In genomic region chr7:85829817-85830432, GRCh38 we compare ENCODE assay signal across 11 cellular contexts.
DNase-seq lines count a peak whose midpoint lies in the region; ATAC-seq, FAIRE-seq and TF ChIP-seq lines count a peak whose summit lies in the region.
"Had no signal": no experiment of that assay in that cellular context is flagged by ENCODE, and none has a peak within 500 bp of the region (broad histone marks: within the 10 kb centered on the region; RNA-seq: fewer than 3 reads in every experiment).

No MANE protein-coding gene starts in this region.

- no peak overlapping the region for H3K4me2 ChIP-seq in A549

- in situ Hi-C loops in Panc1 (cut with HindIII; ENCODE audit: low pct_unique_long_range_greater_than_20kb, low sequenced_read_pairs): no loop called here

- H3K4me3 ChIP-seq in A549 (no peak overlapping the region), Panc1 (ENCODE audit: low read depth in 2 of 2, low read length in 2 of 2) (no peak overlapping the region)

- no peaks in the 10 kb centered on the region for H3K27me3 Mint-ChIP-seq in Calu3 (ENCODE audit: unreplicated experiment)
- H3K27me3 Mint-ChIP-seq: activated naive CD8-positive, alpha-beta T cell treated with anti-CD3 and anti-CD28 coated beads, Interleukin-2, amount 10 ng/mL, durations not matched to agents 7 days and 5 days had no signal

- no peaks in the 10 kb centered on the region for H3K4me1 Mint-ChIP-seq in Calu3 (ENCODE audit: low read depth, unreplicated experiment)
- H3K4me1 Mint-ChIP-seq: activated naive CD8-positive, alpha-beta T cell treated with anti-CD3 and anti-CD28 coated beads, Interleukin-2, amount 10 ng/mL, durations not matched to agents 7 days and 5 days had no signal

- H3K4me3 Mint-ChIP-seq in Calu3 (ENCODE audit: low read depth, unreplicated experiment): no peak overlapping the region
- H3K4me3 Mint-ChIP-seq: activated naive CD8-positive, alpha-beta T cell treated with anti-CD3 and anti-CD28 coated beads, Interleukin-2, amount 10 ng/mL, durations not matched to agents 7 days and 5 days had no signal

- WGBS in A549 (ENCODE audit: missing lambda C conversion rate): 54% methylated on average over 3 of the region's 3 CpGs

- H3K27ac ChIP-seq in A549 (no peak overlapping the region), Panc1 (ENCODE audit: low read length) (no peak overlapping the region)

- TF ChIP-seq CTCF in A549 (IDR thresholded peaks at IDR 0.05): peak; percentile 78
- peak; percentile 41; the same call in 1 of the 2 replicates for TF ChIP-seq CTCF in Panc1 (IDR thresholded peaks at IDR 0.05)
- no peak for TF ChIP-seq CTCF in Calu3 (IDR thresholded peaks at IDR 0.05; ENCODE audit: unreplicated experiment)

- TF ChIP-seq POLR2A in A549 (IDR thresholded peaks at IDR 0.05; ENCODE audit: low read length): no peak

- POLR2A ChIA-PET in A549 (lab: Yijun Ruan, JAX) (no interaction called here), Panc1 (lab: Charles Lee) (no interaction called here)

- H3K9me3 ChIP-seq in A549: no peaks in the 10 kb centered on the region
- H3K9me3 ChIP-seq in Panc1 (ENCODE audit: control insufficient read depth, insufficient read depth, low read depth, low read length): no peaks in the 10 kb centered on the region

- peak; percentile 74 to 79; a peak in 4 of 6 replicates for ATAC-seq in A549
- ATAC-seq in Panc1: 0 out of 2 replicates have a peak, but pooled peaks have one; percentile 70
- no peak for ATAC-seq in HG02981 (IDR thresholded peaks at IDR 0.05; ENCODE audit: unreplicated experiment)

- peak; percentile 84 to 87 for TF ChIP-seq RAD21 in A549 (conservative IDR thresholded peaks at IDR 0.05 in 1 of 2, IDR thresholded peaks at IDR 0.05 in 1 of 2)

- intact Hi-C loops in Panc1 (cut with micrococcal nuclease; ENCODE audit: unreplicated experiment) (loop anchor here (5.0 kb wide), 1 partner anchor 788 kb away; no protein-coding TSS in a partner anchor), Calu3 (cut with micrococcal nuclease; ENCODE audit: unreplicated experiment) (loop anchor here (1.0 to 10.0 kb wide), 5 partner anchors 278 to 800 kb away; no protein-coding TSS in a partner anchor)

- CTCF ChIA-PET in A549 (lab: Yijun Ruan, JAX) (interaction anchor here (0.6 to 4.7 kb wide), 28 partner anchors 9 to 1897 kb away, joined by 3 to 98 read pairs (median 4); partner anchors contain the start of gene SEMA3D), Panc1 (lab: Charles Lee) (interaction anchor here (1.3 to 1.5 kb wide), 2 partner anchors 8 to 789 kb away, joined by 3 to 10 read pairs; no protein-coding TSS in a partner anchor), Calu3 (lab: Charles Lee) (interaction anchor here (0.8 to 1.3 kb wide), 7 partner anchors 265 to 799 kb away, joined by 3 to 11 read pairs (median 4); partner anchors contain the start of gene SEMA3D)

- no peaks in the 10 kb centered on the region for H3K36me3 Mint-ChIP-seq in Calu3 (ENCODE audit: insufficient read depth, unreplicated experiment)
- H3K36me3 Mint-ChIP-seq: activated naive CD8-positive, alpha-beta T cell treated with anti-CD3 and anti-CD28 coated beads, Interleukin-2, amount 10 ng/mL, durations not matched to agents 7 days and 5 days had no signal

- TF ChIP-seq EP300 in A549 (IDR thresholded peaks at IDR 0.05): no peak

- no peaks in the 10 kb centered on the region for H3K27me3 ChIP-seq in Panc1 (ENCODE audit: control insufficient read depth, insufficient read depth, low read length)

- H3K4me1 ChIP-seq in A549: no peaks in the 10 kb centered on the region
- H3K4me1 ChIP-seq in Panc1 (ENCODE audit: control insufficient read depth, insufficient read depth, low read length): no peaks in the 10 kb centered on the region

- no peaks in the 10 kb centered on the region for H3K9me3 Mint-ChIP-seq in Calu3 (ENCODE audit: low read depth, unreplicated experiment)
- H3K9me3 Mint-ChIP-seq: activated naive CD8-positive, alpha-beta T cell treated with anti-CD3 and anti-CD28 coated beads, Interleukin-2, amount 10 ng/mL, durations not matched to agents 7 days and 5 days had no signal

- H3K27ac Mint-ChIP-seq in Calu3 (ENCODE audit: unreplicated experiment): no peak overlapping the region
- H3K27ac Mint-ChIP-seq: activated naive CD8-positive, alpha-beta T cell treated with anti-CD3 and anti-CD28 coated beads, Interleukin-2, amount 10 ng/mL, durations not matched to agents 7 days and 5 days had no signal

- DNase-seq in A549 (ENCODE audit: low read depth in 1 of 2, low spot score in 1 of 2) (peak in 1 of 2 experiments; percentile 27), HPDE6-E6E7 (ENCODE audit: extremely low spot score) (peak; percentile 2), Panc1 (ENCODE audit: low read depth, low spot score) (no peak), frontal cortex (ENCODE audit: low spot score in 2 of 2) (no peak), NCI-H345 (lab: John Stamatoyannopoulos, UW) (no peak), Calu3 (no peak)
- DNase-seq in activated CD4-positive, alpha-beta T cell treated with anti-CD3 and anti-CD28 coated beads for 48 hours: no peak
- DNase-seq: activated naive CD8-positive, alpha-beta T cell treated with anti-CD3 and anti-CD28 coated beads, Interleukin-2, amount 10 ng/mL, durations not matched to agents 7 days and 5 days; DMS153; T-helper 1 cell had no signal

- no peaks in the 10 kb centered on the region for H3K36me3 ChIP-seq in Panc1 (ENCODE audit: control insufficient read depth, insufficient read depth, low read length)

- BruUV-seq in Panc1 (replicated peaks; lab: Mats Ljungman, UMichigan): no TSS peak
- BruUV-seq in Calu3 (replicated peaks; lab: Mats Ljungman, UMichigan): no TSS peak

- FAIRE-seq in A549 (lab: Jason Lieb, UNC): peak; percentile 49
- FAIRE-seq in frontal cortex (lab: Jason Lieb, UNC): peak; percentile 70

TF ChIP-seq in A549, 52 proteins besides CTCF, POLR2A, EP300 and RAD21:
- TF ChIP-seq SMC3 (IDR thresholded peaks at IDR 0.05) (peak; percentile 84), MAZ (IDR thresholded peaks at IDR 0.05; ENCODE audit: borderline replicate concordance, low read depth, low read length) (no peak), FOSL2 (IDR thresholded peaks at IDR 0.05) (no peak), FOSL2 (CRISPR knock-in tag; IDR thresholded peaks at IDR 0.05) (no peak), JUN (IDR thresholded peaks at IDR 0.05) (no peak), ZC3H11A (IDR thresholded peaks at IDR 0.05) (no peak), CEBPB (IDR thresholded peaks at IDR 0.05) (no peak), RCOR1 (IDR thresholded peaks at IDR 0.05; ENCODE audit: low read depth, low read length) (no peak), HES2 (IDR thresholded peaks at IDR 0.05) (no peak), HOXB5 (CRISPR knock-in tag; IDR thresholded peaks at IDR 0.05) (no peak)
